Comparison of ENCODE assay signal across 1 cellular context in the genomic region with DNA sequence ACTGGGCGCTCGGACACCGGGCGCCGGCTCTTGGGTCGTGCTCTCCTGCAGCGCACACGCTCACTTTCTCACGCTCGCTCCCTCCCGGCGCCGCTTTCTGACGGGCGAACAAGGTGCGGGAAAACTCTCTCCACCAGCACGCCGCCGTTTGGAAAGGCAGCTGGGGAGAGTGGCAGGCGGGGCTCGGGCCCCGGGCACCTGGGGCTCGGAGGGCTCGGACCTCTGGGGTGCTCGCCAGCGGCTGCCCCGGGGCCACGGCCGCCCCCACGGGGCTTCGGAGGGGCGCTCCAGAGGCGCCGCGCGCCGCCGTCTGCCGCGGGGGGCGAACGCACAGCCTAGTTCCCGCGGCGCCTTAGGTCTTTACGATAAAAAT.
TF ChIP-seq lines count a peak whose summit lies in the region.

No MANE protein-coding gene starts in this region.

TF ChIP-seq in HepG2, 621 proteins besides CTCF, POLR2A, EP300 and RAD21 (continued from another document and continues in another):
- TF ChIP-seq, protein P1, sequence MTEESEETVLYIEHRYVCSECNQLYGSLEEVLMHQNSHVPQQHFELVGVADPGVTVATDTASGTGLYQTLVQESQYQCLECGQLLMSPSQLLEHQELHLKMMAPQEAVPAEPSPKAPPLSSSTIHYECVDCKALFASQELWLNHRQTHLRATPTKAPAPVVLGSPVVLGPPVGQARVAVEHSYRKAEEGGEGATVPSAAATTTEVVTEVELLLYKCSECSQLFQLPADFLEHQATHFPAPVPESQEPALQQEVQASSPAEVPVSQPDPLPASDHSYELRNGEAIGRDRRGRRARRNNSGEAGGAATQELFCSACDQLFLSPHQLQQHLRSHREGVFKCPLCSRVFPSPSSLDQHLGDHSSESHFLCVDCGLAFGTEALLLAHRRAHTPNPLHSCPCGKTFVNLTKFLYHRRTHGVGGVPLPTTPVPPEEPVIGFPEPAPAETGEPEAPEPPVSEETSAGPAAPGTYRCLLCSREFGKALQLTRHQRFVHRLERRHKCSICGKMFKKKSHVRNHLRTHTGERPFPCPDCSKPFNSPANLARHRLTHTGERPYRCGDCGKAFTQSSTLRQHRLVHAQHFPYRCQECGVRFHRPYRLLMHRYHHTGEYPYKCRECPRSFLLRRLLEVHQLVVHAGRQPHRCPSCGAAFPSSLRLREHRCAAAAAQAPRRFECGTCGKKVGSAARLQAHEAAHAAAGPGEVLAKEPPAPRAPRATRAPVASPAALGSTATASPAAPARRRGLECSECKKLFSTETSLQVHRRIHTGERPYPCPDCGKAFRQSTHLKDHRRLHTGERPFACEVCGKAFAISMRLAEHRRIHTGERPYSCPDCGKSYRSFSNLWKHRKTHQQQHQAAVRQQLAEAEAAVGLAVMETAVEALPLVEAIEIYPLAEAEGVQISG (CRISPR knock-in tag; IDR thresholded peaks at IDR 0.05) = peak; percentile 24; the same call in 1 of the 2 replicates
- no peak for TF ChIP-seq DR1 (CRISPR knock-in tag; IDR thresholded peaks at IDR 0.05)
- TF ChIP-seq RNF2 (conservative IDR thresholded peaks at IDR 0.05; ENCODE audit: low read depth) = no peak
- TF ChIP-seq HNF4A (CRISPR knock-in tag; IDR thresholded peaks at IDR 0.05) = no peak
- TF ChIP-seq ZC3H4 (CRISPR knock-in tag; IDR thresholded peaks at IDR 0.05; ENCODE audit: borderline replicate concordance) = no peak
- TF ChIP-seq, protein P2, sequence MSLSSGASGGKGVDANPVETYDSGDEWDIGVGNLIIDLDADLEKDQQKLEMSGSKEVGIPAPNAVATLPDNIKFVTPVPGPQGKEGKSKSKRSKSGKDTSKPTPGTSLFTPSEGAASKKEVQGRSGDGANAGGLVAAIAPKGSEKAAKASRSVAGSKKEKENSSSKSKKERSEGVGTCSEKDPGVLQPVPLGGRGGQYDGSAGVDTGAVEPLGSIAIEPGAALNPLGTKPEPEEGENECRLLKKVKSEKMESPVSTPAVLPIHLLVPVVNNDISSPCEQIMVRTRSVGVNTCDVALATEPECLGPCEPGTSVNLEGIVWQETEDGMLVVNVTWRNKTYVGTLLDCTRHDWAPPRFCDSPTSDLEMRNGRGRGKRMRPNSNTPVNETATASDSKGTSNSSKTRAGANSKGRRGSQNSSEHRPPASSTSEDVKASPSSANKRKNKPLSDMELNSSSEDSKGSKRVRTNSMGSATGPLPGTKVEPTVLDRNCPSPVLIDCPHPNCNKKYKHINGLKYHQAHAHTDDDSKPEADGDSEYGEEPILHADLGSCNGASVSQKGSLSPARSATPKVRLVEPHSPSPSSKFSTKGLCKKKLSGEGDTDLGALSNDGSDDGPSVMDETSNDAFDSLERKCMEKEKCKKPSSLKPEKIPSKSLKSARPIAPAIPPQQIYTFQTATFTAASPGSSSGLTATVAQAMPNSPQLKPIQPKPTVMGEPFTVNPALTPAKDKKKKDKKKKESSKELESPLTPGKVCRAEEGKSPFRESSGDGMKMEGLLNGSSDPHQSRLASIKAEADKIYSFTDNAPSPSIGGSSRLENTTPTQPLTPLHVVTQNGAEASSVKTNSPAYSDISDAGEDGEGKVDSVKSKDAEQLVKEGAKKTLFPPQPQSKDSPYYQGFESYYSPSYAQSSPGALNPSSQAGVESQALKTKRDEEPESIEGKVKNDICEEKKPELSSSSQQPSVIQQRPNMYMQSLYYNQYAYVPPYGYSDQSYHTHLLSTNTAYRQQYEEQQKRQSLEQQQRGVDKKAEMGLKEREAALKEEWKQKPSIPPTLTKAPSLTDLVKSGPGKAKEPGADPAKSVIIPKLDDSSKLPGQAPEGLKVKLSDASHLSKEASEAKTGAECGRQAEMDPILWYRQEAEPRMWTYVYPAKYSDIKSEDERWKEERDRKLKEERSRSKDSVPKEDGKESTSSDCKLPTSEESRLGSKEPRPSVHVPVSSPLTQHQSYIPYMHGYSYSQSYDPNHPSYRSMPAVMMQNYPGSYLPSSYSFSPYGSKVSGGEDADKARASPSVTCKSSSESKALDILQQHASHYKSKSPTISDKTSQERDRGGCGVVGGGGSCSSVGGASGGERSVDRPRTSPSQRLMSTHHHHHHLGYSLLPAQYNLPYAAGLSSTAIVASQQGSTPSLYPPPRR (CRISPR knock-in tag; IDR thresholded peaks at IDR 0.05; ENCODE audit: borderline replicate concordance) = no peak
- TF ChIP-seq CCDC6 (CRISPR knock-in tag; IDR thresholded peaks at IDR 0.05) = no peak
- TF ChIP-seq ZMYM4 (CRISPR knock-in tag; IDR thresholded peaks at IDR 0.05) = no peak
- TF ChIP-seq ZNF17 (CRISPR knock-in tag; IDR thresholded peaks at IDR 0.05) = no peak
- TF ChIP-seq ZNF629 (CRISPR knock-in tag; conservative IDR thresholded peaks at IDR 0.05) = no peak
- 0 out of 4 replicates have a peak, but pooled peaks of 1 of the 2 experiments have one; percentile 29 for TF ChIP-seq KLF16 (CRISPR knock-in tag; IDR thresholded peaks at IDR 0.05)
- TF ChIP-seq, protein P3, sequence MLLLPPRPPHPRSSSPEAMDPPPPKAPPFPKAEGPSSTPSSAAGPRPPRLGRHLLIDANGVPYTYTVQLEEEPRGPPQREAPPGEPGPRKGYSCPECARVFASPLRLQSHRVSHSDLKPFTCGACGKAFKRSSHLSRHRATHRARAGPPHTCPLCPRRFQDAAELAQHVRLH (CRISPR knock-in tag; IDR thresholded peaks at IDR 0.05; ENCODE audit: borderline replicate concordance, low read depth) = 0 out of 2 replicates have a peak, but pooled peaks have one; percentile 10
- 0 out of 2 replicates have a peak, but pooled peaks have one; percentile 23 for TF ChIP-seq ZNF749 (CRISPR knock-in tag; IDR thresholded peaks at IDR 0.05; ENCODE audit: borderline replicate concordance)
- no peak for TF ChIP-seq ZFP37 (CRISPR knock-in tag; IDR thresholded peaks at IDR 0.05; ENCODE audit: borderline replicate concordance)
- TF ChIP-seq, protein P4, sequence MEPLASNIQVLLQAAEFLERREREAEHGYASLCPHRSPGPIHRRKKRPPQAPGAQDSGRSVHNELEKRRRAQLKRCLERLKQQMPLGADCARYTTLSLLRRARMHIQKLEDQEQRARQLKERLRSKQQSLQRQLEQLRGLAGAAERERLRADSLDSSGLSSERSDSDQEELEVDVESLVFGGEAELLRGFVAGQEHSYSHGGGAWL (CRISPR knock-in tag; IDR thresholded peaks at IDR 0.05) = 0 out of 2 replicates have a peak, but pooled peaks have one; percentile 32
- no peak for TF ChIP-seq SIN3B (IDR thresholded peaks at IDR 0.05; ENCODE audit: low read length)
- no peak for TF ChIP-seq AHR (CRISPR knock-in tag; IDR thresholded peaks at IDR 0.05)
- TF ChIP-seq, protein P5, sequence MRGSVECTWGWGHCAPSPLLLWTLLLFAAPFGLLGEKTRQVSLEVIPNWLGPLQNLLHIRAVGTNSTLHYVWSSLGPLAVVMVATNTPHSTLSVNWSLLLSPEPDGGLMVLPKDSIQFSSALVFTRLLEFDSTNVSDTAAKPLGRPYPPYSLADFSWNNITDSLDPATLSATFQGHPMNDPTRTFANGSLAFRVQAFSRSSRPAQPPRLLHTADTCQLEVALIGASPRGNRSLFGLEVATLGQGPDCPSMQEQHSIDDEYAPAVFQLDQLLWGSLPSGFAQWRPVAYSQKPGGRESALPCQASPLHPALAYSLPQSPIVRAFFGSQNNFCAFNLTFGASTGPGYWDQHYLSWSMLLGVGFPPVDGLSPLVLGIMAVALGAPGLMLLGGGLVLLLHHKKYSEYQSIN (CRISPR knock-in tag; IDR thresholded peaks at IDR 0.05; ENCODE audit: borderline replicate concordance) = no peak
- peak; percentile 48 for TF ChIP-seq ASH2L (IDR thresholded peaks at IDR 0.05; ENCODE audit: insufficient read length, low read depth, low read length)
- TF ChIP-seq, protein P6, sequence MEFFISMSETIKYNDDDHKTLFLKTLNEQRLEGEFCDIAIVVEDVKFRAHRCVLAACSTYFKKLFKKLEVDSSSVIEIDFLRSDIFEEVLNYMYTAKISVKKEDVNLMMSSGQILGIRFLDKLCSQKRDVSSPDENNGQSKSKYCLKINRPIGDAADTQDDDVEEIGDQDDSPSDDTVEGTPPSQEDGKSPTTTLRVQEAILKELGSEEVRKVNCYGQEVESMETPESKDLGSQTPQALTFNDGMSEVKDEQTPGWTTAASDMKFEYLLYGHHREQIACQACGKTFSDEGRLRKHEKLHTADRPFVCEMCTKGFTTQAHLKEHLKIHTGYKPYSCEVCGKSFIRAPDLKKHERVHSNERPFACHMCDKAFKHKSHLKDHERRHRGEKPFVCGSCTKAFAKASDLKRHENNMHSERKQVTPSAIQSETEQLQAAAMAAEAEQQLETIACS (CRISPR knock-in tag; IDR thresholded peaks at IDR 0.05) = peak; percentile 85
- no peak for TF ChIP-seq KDM3A (CRISPR knock-in tag; IDR thresholded peaks at IDR 0.05; ENCODE audit: low read depth)
- TF ChIP-seq IRX3 (CRISPR knock-in tag; IDR thresholded peaks at IDR 0.05; ENCODE audit: borderline replicate concordance, low read depth) = no peak
- no peak for TF ChIP-seq ZFP62 (CRISPR knock-in tag; IDR thresholded peaks at IDR 0.05)
- TF ChIP-seq, protein P7, sequence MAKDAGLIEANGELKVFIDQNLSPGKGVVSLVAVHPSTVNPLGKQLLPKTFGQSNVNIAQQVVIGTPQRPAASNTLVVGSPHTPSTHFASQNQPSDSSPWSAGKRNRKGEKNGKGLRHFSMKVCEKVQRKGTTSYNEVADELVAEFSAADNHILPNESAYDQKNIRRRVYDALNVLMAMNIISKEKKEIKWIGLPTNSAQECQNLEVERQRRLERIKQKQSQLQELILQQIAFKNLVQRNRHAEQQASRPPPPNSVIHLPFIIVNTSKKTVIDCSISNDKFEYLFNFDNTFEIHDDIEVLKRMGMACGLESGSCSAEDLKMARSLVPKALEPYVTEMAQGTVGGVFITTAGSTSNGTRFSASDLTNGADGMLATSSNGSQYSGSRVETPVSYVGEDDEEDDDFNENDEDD (CRISPR knock-in tag; IDR thresholded peaks at IDR 0.05; ENCODE audit: borderline replicate concordance) = peak; percentile 30; the same call in 1 of the 2 replicates
- no peak for TF ChIP-seq CBX1 (IDR thresholded peaks at IDR 0.05; ENCODE audit: low read depth)
- TF ChIP-seq YY1 (IDR thresholded peaks at IDR 0.05; ENCODE audit: insufficient read depth, insufficient replicate concordance, low read depth, low read length) = no peak
- TF ChIP-seq ZNF746 (CRISPR knock-in tag; IDR thresholded peaks at IDR 0.05) = 0 out of 2 replicates have a peak, but pooled peaks have one; percentile 7
- TF ChIP-seq XRCC5 (optimal IDR thresholded peaks at IDR 0.05; ENCODE audit: low read length) = peak; percentile 5
- TF ChIP-seq ZNF605 (CRISPR knock-in tag; IDR thresholded peaks at IDR 0.05) = no peak
- no peak for TF ChIP-seq ZNF292 (CRISPR knock-in tag; IDR thresholded peaks at IDR 0.05; ENCODE audit: borderline replicate concordance, low read depth)
- TF ChIP-seq NCOA2 (CRISPR knock-in tag; IDR thresholded peaks at IDR 0.05) = peak; percentile 18; the same call in 1 of the 2 replicates
- TF ChIP-seq, protein P8, sequence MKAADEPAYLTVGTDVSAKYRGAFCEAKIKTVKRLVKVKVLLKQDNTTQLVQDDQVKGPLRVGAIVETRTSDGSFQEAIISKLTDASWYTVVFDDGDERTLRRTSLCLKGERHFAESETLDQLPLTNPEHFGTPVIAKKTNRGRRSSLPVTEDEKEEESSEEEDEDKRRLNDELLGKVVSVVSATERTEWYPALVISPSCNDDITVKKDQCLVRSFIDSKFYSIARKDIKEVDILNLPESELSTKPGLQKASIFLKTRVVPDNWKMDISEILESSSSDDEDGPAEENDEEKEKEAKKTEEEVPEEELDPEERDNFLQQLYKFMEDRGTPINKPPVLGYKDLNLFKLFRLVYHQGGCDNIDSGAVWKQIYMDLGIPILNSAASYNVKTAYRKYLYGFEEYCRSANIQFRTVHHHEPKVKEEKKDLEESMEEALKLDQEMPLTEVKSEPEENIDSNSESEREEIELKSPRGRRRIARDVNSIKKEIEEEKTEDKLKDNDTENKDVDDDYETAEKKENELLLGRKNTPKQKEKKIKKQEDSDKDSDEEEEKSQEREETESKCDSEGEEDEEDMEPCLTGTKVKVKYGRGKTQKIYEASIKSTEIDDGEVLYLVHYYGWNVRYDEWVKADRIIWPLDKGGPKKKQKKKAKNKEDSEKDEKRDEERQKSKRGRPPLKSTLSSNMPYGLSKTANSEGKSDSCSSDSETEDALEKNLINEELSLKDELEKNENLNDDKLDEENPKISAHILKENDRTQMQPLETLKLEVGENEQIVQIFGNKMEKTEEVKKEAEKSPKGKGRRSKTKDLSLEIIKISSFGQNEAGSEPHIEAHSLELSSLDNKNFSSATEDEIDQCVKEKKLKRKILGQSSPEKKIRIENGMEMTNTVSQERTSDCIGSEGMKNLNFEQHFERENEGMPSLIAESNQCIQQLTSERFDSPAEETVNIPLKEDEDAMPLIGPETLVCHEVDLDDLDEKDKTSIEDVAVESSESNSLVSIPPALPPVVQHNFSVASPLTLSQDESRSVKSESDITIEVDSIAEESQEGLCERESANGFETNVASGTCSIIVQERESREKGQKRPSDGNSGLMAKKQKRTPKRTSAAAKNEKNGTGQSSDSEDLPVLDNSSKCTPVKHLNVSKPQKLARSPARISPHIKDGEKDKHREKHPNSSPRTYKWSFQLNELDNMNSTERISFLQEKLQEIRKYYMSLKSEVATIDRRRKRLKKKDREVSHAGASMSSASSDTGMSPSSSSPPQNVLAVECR (CRISPR knock-in tag; IDR thresholded peaks at IDR 0.05; ENCODE audit: borderline replicate concordance) = 0 out of 2 replicates have a peak, but pooled peaks have one; percentile 5
- TF ChIP-seq MYNN (CRISPR knock-in tag; IDR thresholded peaks at IDR 0.05; ENCODE audit: low read depth) = no peak
- no peak for TF ChIP-seq HOXA5 (CRISPR knock-in tag; IDR thresholded peaks at IDR 0.05)
- TF ChIP-seq FOSL2 (CRISPR knock-in tag; IDR thresholded peaks at IDR 0.05) = no peak
- TF ChIP-seq ZFP1 (CRISPR knock-in tag; IDR thresholded peaks at IDR 0.05) = no peak
- no peak for TF ChIP-seq ZFP41 (CRISPR knock-in tag; IDR thresholded peaks at IDR 0.05; ENCODE audit: borderline replicate concordance)
- no peak for TF ChIP-seq HOXD1 (CRISPR knock-in tag; IDR thresholded peaks at IDR 0.05)
- 0 out of 2 replicates have a peak, but pooled peaks have one; percentile 21 for TF ChIP-seq ETV5 (CRISPR knock-in tag; IDR thresholded peaks at IDR 0.05; ENCODE audit: borderline replicate concordance)
- no peak for TF ChIP-seq CENPX (CRISPR knock-in tag; IDR thresholded peaks at IDR 0.05)
- peak; percentile 2; the same call in 1 of the 2 replicates for TF ChIP-seq ZNF788 (CRISPR knock-in tag; IDR thresholded peaks at IDR 0.05; ENCODE audit: borderline replicate concordance)
- TF ChIP-seq SKI (IDR thresholded peaks at IDR 0.05; ENCODE audit: partially characterized antibody) = peak; percentile 2
- TF ChIP-seq, protein P9, sequence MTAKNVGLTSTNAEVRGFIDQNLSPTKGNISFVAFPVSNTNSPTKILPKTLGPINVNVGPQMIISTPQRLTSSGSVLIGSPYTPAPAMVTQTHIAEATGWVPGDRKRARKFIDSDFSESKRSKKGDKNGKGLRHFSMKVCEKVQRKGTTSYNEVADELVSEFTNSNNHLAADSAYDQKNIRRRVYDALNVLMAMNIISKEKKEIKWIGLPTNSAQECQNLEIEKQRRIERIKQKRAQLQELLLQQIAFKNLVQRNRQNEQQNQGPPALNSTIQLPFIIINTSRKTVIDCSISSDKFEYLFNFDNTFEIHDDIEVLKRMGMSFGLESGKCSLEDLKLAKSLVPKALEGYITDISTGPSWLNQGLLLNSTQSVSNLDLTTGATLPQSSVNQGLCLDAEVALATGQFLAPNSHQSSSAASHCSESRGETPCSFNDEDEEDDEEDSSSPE (CRISPR knock-in tag; IDR thresholded peaks at IDR 0.05) = peak; percentile 3; the same call in 1 of the 2 replicates
- TF ChIP-seq MAZ (IDR thresholded peaks at IDR 0.05; ENCODE audit: borderline replicate concordance, low read depth, low read length) = peak; percentile 1; the same call in 1 of the 2 replicates
- no peak for TF ChIP-seq MAZ (CRISPR knock-in tag; IDR thresholded peaks at IDR 0.05; ENCODE audit: low read depth)
